In genomic region chr2:37315364-37315763, GRCh38 we compare ENCODE assay signal across 18 cellular contexts.
"Had no signal": no experiment of that assay in that cellular context is flagged by ENCODE, and none has a peak within 500 bp of the region (broad histone marks: within the 10 kb centered on the region; RNA-seq: fewer than 3 reads in every experiment).

No MANE protein-coding gene starts in this region.

- H3K4me3 Mint-ChIP-seq: nephron; stimulated activated naive B cell treated with anti-CD40 and anti-IgM and Interleukin-4, amounts not matched to agents 10 μg/mL and 1 μg/mL and 100 μg/mL, for 72 hours; stimulated activated naive CD8-positive, alpha-beta T cell treated with anti-CD3 and anti-CD28 coated beads, Interleukin-15, amount 100 ng/mL, for 72 hours had no signal

- DNase-seq: cortex of kidney; dorsolateral prefrontal cortex; effector CD8-positive, alpha-beta T cell; heart right ventricle; hypothalamus; kidney glomerular epithelial cell; mesendoderm; naive B cell; psoas muscle; retina; right lobe of liver; stimulated activated CD4-positive, alpha-beta T cell treated with anti-CD3 and anti-CD28 coated beads, Interleukin-4, amount 100 ng/mL, for 4 hours; stimulated activated naive B cell treated with anti-CD40 and anti-IgM and Interleukin-4, amounts not matched to agents 10 μg/mL and 1 μg/mL and 100 μg/mL, for 72 hours; stimulated activated naive CD8-positive, alpha-beta T cell treated with anti-CD3 and anti-CD28 coated beads, Interleukin-15, amount 100 ng/mL, for 72 hours; transverse colon had no signal

- H3K27ac ChIP-seq: dorsolateral prefrontal cortex, heart right ventricle, psoas muscle, right lobe of liver, thoracic aorta, transverse colon had no signal

- H3K27me3 Mint-ChIP-seq: naive B cell; stimulated activated naive B cell treated with anti-CD40 and anti-IgM and Interleukin-4, amounts not matched to agents 10 μg/mL and 1 μg/mL and 100 μg/mL, for 72 hours; stimulated activated naive CD8-positive, alpha-beta T cell treated with anti-CD3 and anti-CD28 coated beads, Interleukin-15, amount 100 ng/mL, for 72 hours had no signal

- H3K9me3 Mint-ChIP-seq: naive B cell; nephron; stimulated activated naive B cell treated with anti-CD40 and anti-IgM and Interleukin-4, amounts not matched to agents 10 μg/mL and 1 μg/mL and 100 μg/mL, for 72 hours; stimulated activated naive CD8-positive, alpha-beta T cell treated with anti-CD3 and anti-CD28 coated beads, Interleukin-15, amount 100 ng/mL, for 72 hours had no signal

- H3K36me3 Mint-ChIP-seq: naive B cell had no signal

- H3K4me1 ChIP-seq: right lobe of liver had no signal

- H3K9me3 ChIP-seq: heart right ventricle, psoas muscle, right lobe of liver, thoracic aorta, transverse colon had no signal

- H3K27ac Mint-ChIP-seq: nephron; stimulated activated naive CD8-positive, alpha-beta T cell treated with anti-CD3 and anti-CD28 coated beads, Interleukin-15, amount 100 ng/mL, for 72 hours had no signal

- H3K27me3 ChIP-seq: heart right ventricle, right lobe of liver, transverse colon had no signal

- H3K36me3 ChIP-seq: thoracic aorta, transverse colon had no signal

- ATAC-seq: esophagus mucosa; heart right ventricle; psoas muscle; right lobe of liver; stimulated activated naive B cell treated with anti-CD40 and anti-IgM and Interleukin-4, amounts not matched to agents 10 μg/mL and 1 μg/mL and 100 μg/mL, for 72 hours; stimulated activated naive CD8-positive, alpha-beta T cell treated with anti-CD3 and anti-CD28 coated beads, Interleukin-15, amount 100 ng/mL, for 72 hours had no signal

- H3K4me3 ChIP-seq: dorsolateral prefrontal cortex, heart right ventricle, psoas muscle, right lobe of liver, thoracic aorta, transverse colon had no signal
